Comparison of ENCODE assay signal across 18 cellular contexts in the genomic region with DNA sequence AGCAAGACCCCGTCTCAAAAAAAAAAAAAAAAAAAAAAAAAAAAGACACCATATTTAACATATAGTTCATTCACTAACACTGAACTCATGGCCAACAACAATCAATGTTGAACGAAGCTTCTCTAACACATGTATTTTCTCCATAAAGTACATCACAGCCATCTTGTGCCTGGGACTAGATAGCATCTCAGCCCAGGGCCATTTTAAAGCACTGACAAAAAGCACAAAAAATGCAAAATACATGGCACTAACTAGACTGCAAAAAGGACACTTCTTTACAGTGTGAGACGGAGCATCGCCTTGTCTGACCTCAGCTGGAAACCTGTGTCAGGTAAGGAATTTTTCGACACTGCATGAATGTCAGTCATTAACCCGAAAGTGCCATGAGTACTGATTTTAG.
"Had no signal": no experiment of that assay in that cellular context is flagged by ENCODE, and none has a peak within 500 bp of the region (broad histone marks: within the 10 kb centered on the region; RNA-seq: fewer than 3 reads in every experiment).

No MANE protein-coding gene starts in this region.

- ATAC-seq: gastroesophageal sphincter, heart left ventricle, left colon, lower lobe of right lung had no signal

- H3K4me3 ChIP-seq: coronary artery, esophagus muscularis mucosa, gastroesophageal sphincter, heart left ventricle, hepatocyte, left ventricle myocardium inferior, lower lobe of right lung had no signal

- H3K36me3 ChIP-seq: esophagus muscularis mucosa, gastroesophageal sphincter, heart left ventricle, left ventricle myocardium inferior, lower lobe of right lung had no signal

- H3K27me3 ChIP-seq: dorsolateral prefrontal cortex, esophagus muscularis mucosa, gastroesophageal sphincter, heart left ventricle, hepatocyte had no signal

- H3K27ac ChIP-seq: coronary artery, esophagus muscularis mucosa, gastroesophageal sphincter, heart left ventricle, hepatocyte, left ventricle myocardium inferior, lower lobe of right lung had no signal

- FAIRE-seq: endothelial cell of umbilical vein, frontal cortex, kidney had no signal

- H3K9me3 ChIP-seq: esophagus muscularis mucosa, gastroesophageal sphincter, heart left ventricle, left ventricle myocardium inferior, lower lobe of right lung had no signal

- DNase-seq: cerebellar nuclear complex; effector CD4-positive, alpha-beta T cell; effector memory CD4-positive, alpha-beta T cell; immature natural killer cell; kidney glomerular epithelial cell; left colon; left ventricle myocardium inferior; midbrain had no signal
